In genomic region chr12:53044052-53044581, GRCh38 we compare ENCODE assay signal across 1 cellular context.
TF ChIP-seq lines count a peak whose summit lies in the region.

No MANE protein-coding gene starts in this region.

TF ChIP-seq in HepG2, 621 proteins besides CTCF, POLR2A, EP300 and RAD21 (continued from another document and continues in another):
- TF ChIP-seq, protein P1, sequence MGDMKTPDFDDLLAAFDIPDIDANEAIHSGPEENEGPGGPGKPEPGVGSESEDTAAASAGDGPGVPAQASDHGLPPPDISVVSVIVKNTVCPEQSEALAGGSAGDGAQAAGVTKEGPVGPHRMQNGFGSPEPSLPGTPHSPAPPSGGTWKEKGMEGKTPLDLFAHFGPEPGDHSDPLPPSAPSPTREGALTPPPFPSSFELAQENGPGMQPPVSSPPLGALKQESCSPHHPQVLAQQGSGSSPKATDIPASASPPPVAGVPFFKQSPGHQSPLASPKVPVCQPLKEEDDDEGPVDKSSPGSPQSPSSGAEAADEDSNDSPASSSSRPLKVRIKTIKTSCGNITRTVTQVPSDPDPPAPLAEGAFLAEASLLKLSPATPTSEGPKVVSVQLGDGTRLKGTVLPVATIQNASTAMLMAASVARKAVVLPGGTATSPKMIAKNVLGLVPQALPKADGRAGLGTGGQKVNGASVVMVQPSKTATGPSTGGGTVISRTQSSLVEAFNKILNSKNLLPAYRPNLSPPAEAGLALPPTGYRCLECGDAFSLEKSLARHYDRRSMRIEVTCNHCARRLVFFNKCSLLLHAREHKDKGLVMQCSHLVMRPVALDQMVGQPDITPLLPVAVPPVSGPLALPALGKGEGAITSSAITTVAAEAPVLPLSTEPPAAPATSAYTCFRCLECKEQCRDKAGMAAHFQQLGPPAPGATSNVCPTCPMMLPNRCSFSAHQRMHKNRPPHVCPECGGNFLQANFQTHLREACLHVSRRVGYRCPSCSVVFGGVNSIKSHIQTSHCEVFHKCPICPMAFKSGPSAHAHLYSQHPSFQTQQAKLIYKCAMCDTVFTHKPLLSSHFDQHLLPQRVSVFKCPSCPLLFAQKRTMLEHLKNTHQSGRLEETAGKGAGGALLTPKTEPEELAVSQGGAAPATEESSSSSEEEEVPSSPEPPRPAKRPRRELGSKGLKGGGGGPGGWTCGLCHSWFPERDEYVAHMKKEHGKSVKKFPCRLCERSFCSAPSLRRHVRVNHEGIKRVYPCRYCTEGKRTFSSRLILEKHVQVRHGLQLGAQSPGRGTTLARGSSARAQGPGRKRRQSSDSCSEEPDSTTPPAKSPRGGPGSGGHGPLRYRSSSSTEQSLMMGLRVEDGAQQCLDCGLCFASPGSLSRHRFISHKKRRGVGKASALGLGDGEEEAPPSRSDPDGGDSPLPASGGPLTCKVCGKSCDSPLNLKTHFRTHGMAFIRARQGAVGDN (CRISPR knock-in tag; IDR thresholded peaks at IDR 0.05) = peak; percentile 42
- TF ChIP-seq ZNF614 (CRISPR knock-in tag; IDR thresholded peaks at IDR 0.05; ENCODE audit: borderline replicate concordance) (0 out of 2 replicates have a peak, but pooled peaks have one; percentile 16), CCDC6 (CRISPR knock-in tag; IDR thresholded peaks at IDR 0.05) (0 out of 2 replicates have a peak, but pooled peaks have one; percentile 30), GFI1 (CRISPR knock-in tag; IDR thresholded peaks at IDR 0.05; ENCODE audit: borderline replicate concordance) (no peak), KAT8 (CRISPR knock-in tag; IDR thresholded peaks at IDR 0.05) (no peak), ZNF674 (CRISPR knock-in tag; IDR thresholded peaks at IDR 0.05; ENCODE audit: low read depth) (no peak), ZNF484 (CRISPR knock-in tag; IDR thresholded peaks at IDR 0.05; ENCODE audit: borderline replicate concordance, low read depth) (no peak), RXRB (CRISPR knock-in tag; IDR thresholded peaks at IDR 0.05; ENCODE audit: borderline replicate concordance) (peak; percentile 12; the same call in 1 of the 2 replicates), SOX6 (IDR thresholded peaks at IDR 0.05) (no peak), SOX6 (CRISPR knock-in tag; IDR thresholded peaks at IDR 0.05) (peak; percentile 36; the same call in 1 of the 2 replicates), SALL1 (CRISPR knock-in tag; IDR thresholded peaks at IDR 0.05) (no peak), ZNF124 (CRISPR knock-in tag; IDR thresholded peaks at IDR 0.05) (0 out of 2 replicates have a peak, but pooled peaks have one; percentile 29), ZNF10 (CRISPR knock-in tag; IDR thresholded peaks at IDR 0.05; ENCODE audit: borderline replicate concordance, low read depth) (no peak), POLR2G (IDR thresholded peaks at IDR 0.05; ENCODE audit: low read depth, low read length) (0 out of 2 replicates have a peak, but pooled peaks have one; percentile 15), KDM5A (IDR thresholded peaks at IDR 0.05; ENCODE audit: borderline replicate concordance, low read length) (no peak), PATZ1 (CRISPR knock-in tag; IDR thresholded peaks at IDR 0.05) (peak; percentile 87), PRPF4 (IDR thresholded peaks at IDR 0.05; ENCODE audit: low read depth, low read length, poor library complexity, severe bottlenecking) (peak; percentile 82), NCOA2 (CRISPR knock-in tag; IDR thresholded peaks at IDR 0.05) (peak; percentile 31; the same call in 1 of the 2 replicates), ZNF180 (CRISPR knock-in tag; IDR thresholded peaks at IDR 0.05; ENCODE audit: borderline replicate concordance, low read depth) (no peak), ZNF549 (CRISPR knock-in tag; IDR thresholded peaks at IDR 0.05) (no peak), PHF8 (CRISPR knock-in tag; IDR thresholded peaks at IDR 0.05) (peak; percentile 21; the same call in 1 of the 2 replicates), RXRA (CRISPR knock-in tag; IDR thresholded peaks at IDR 0.05) (0 out of 2 replicates have a peak, but pooled peaks have one; percentile 24)
- TF ChIP-seq, protein P2, sequence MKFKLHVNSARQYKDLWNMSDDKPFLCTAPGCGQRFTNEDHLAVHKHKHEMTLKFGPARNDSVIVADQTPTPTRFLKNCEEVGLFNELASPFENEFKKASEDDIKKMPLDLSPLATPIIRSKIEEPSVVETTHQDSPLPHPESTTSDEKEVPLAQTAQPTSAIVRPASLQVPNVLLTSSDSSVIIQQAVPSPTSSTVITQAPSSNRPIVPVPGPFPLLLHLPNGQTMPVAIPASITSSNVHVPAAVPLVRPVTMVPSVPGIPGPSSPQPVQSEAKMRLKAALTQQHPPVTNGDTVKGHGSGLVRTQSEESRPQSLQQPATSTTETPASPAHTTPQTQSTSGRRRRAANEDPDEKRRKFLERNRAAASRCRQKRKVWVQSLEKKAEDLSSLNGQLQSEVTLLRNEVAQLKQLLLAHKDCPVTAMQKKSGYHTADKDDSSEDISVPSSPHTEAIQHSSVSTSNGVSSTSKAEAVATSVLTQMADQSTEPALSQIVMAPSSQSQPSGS (CRISPR knock-in tag; IDR thresholded peaks at IDR 0.05) = no peak
- TF ChIP-seq, protein P3, sequence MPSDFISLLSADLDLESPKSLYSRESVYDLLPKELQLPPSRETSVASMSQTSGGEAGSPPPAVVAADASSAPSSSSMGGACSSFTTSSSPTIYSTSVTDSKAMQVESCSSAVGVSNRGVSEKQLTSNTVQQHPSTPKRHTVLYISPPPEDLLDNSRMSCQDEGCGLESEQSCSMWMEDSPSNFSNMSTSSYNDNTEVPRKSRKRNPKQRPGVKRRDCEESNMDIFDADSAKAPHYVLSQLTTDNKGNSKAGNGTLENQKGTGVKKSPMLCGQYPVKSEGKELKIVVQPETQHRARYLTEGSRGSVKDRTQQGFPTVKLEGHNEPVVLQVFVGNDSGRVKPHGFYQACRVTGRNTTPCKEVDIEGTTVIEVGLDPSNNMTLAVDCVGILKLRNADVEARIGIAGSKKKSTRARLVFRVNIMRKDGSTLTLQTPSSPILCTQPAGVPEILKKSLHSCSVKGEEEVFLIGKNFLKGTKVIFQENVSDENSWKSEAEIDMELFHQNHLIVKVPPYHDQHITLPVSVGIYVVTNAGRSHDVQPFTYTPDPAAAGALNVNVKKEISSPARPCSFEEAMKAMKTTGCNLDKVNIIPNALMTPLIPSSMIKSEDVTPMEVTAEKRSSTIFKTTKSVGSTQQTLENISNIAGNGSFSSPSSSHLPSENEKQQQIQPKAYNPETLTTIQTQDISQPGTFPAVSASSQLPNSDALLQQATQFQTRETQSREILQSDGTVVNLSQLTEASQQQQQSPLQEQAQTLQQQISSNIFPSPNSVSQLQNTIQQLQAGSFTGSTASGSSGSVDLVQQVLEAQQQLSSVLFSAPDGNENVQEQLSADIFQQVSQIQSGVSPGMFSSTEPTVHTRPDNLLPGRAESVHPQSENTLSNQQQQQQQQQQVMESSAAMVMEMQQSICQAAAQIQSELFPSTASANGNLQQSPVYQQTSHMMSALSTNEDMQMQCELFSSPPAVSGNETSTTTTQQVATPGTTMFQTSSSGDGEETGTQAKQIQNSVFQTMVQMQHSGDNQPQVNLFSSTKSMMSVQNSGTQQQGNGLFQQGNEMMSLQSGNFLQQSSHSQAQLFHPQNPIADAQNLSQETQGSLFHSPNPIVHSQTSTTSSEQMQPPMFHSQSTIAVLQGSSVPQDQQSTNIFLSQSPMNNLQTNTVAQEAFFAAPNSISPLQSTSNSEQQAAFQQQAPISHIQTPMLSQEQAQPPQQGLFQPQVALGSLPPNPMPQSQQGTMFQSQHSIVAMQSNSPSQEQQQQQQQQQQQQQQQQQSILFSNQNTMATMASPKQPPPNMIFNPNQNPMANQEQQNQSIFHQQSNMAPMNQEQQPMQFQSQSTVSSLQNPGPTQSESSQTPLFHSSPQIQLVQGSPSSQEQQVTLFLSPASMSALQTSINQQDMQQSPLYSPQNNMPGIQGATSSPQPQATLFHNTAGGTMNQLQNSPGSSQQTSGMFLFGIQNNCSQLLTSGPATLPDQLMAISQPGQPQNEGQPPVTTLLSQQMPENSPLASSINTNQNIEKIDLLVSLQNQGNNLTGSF (CRISPR knock-in tag; IDR thresholded peaks at IDR 0.05) = no peak
- TF ChIP-seq, protein P4, sequence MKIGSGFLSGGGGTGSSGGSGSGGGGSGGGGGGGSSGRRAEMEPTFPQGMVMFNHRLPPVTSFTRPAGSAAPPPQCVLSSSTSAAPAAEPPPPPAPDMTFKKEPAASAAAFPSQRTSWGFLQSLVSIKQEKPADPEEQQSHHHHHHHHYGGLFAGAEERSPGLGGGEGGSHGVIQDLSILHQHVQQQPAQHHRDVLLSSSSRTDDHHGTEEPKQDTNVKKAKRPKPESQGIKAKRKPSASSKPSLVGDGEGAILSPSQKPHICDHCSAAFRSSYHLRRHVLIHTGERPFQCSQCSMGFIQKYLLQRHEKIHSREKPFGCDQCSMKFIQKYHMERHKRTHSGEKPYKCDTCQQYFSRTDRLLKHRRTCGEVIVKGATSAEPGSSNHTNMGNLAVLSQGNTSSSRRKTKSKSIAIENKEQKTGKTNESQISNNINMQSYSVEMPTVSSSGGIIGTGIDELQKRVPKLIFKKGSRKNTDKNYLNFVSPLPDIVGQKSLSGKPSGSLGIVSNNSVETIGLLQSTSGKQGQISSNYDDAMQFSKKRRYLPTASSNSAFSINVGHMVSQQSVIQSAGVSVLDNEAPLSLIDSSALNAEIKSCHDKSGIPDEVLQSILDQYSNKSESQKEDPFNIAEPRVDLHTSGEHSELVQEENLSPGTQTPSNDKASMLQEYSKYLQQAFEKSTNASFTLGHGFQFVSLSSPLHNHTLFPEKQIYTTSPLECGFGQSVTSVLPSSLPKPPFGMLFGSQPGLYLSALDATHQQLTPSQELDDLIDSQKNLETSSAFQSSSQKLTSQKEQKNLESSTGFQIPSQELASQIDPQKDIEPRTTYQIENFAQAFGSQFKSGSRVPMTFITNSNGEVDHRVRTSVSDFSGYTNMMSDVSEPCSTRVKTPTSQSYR (CRISPR knock-in tag; IDR thresholded peaks at IDR 0.05; ENCODE audit: borderline replicate concordance) = peak; percentile 88
- TF ChIP-seq, protein P5, sequence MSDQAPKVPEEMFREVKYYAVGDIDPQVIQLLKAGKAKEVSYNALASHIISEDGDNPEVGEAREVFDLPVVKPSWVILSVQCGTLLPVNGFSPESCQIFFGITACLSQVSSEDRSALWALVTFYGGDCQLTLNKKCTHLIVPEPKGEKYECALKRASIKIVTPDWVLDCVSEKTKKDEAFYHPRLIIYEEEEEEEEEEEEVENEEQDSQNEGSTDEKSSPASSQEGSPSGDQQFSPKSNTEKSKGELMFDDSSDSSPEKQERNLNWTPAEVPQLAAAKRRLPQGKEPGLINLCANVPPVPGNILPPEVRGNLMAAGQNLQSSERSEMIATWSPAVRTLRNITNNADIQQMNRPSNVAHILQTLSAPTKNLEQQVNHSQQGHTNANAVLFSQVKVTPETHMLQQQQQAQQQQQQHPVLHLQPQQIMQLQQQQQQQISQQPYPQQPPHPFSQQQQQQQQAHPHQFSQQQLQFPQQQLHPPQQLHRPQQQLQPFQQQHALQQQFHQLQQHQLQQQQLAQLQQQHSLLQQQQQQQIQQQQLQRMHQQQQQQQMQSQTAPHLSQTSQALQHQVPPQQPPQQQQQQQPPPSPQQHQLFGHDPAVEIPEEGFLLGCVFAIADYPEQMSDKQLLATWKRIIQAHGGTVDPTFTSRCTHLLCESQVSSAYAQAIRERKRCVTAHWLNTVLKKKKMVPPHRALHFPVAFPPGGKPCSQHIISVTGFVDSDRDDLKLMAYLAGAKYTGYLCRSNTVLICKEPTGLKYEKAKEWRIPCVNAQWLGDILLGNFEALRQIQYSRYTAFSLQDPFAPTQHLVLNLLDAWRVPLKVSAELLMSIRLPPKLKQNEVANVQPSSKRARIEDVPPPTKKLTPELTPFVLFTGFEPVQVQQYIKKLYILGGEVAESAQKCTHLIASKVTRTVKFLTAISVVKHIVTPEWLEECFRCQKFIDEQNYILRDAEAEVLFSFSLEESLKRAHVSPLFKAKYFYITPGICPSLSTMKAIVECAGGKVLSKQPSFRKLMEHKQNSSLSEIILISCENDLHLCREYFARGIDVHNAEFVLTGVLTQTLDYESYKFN (CRISPR knock-in tag; conservative IDR thresholded peaks at IDR 0.05) = 0 out of 2 replicates have a peak, but pooled peaks have one; percentile 22
